Comparison of ENCODE assay signal across 23 cellular contexts in the genomic region with DNA sequence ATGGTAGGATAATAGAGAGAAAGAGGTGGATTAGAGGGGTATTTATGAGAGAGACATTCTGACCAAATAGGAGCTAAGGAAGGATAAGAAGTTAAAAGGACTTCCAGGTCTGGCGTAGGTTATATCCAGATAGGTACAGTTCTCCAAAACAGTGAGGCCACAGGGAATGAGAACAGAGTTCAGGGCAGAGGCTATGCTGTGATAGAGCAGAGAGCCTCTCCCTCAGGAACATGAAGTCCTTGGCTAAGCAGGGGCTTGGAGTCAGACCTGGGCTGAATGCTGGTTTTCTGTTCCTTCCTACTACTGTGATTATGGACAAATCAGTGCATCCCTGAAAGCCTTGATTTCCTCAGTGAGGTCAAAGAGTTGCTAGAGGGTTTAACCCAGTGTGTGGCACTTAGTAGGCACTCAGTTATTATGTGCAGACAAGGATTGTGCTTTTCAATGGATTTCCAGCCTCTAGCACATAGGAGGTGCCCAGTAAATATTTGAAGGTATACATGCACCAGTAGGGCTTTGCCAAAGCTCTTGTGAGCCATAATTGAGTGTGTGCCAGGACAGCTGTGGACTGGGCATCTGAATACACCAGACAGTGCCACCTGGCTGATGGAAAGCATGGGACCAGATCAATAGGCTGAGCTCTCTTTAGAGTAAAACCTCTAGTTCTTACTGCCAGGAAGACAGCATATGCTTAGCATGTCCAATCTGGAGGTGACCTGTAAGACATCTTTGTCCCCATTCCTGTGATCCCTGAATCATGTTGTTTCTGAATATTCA.
DNase-seq lines count a peak whose midpoint lies in the region; ATAC-seq and TF ChIP-seq lines count a peak whose summit lies in the region.
"Had no signal": no experiment of that assay in that cellular context is flagged by ENCODE, and none has a peak within 500 bp of the region (broad histone marks: within the 10 kb centered on the region; RNA-seq: fewer than 3 reads in every experiment).

No MANE protein-coding gene starts in this region.

- H3K4me3 Mint-ChIP-seq in osteocyte (ENCODE audit: unreplicated experiment) = no peak overlapping the region
- H3K4me3 Mint-ChIP-seq: activated CD8-positive, alpha-beta T cell treated with anti-CD3 and anti-CD28 coated beads, Interleukin-2, amount 10 ng/mL, durations not matched to agents 7 days and 5 days; activated naive CD4-positive, alpha-beta T cell treated with anti-CD3 and anti-CD28 coated beads, Interleukin-2, amount 50 U/mL, for 24 hours; activated T-cell treated with anti-CD3 and anti-CD28 coated beads, Interleukin-2, amount 50 U/mL, for 4 hours; H9; naive thymus-derived CD8-positive, alpha-beta T cell had no signal

- ATAC-seq in Right ventricle myocardium inferior = peak; percentile 68
- ATAC-seq in GM19452 (IDR thresholded peaks at IDR 0.05; ENCODE audit: unreplicated experiment) = no peak
- ATAC-seq: activated CD8-positive, alpha-beta T cell treated with anti-CD3 and anti-CD28 coated beads, Interleukin-2, amount 10 ng/mL, durations not matched to agents 7 days and 5 days; activated T-cell treated with anti-CD3 and anti-CD28 coated beads, Interleukin-2, amount 50 U/mL, for 4 hours; naive thymus-derived CD8-positive, alpha-beta T cell; pancreas had no signal

- H3K4me1 ChIP-seq in left ventricle myocardium inferior = peaks cover 59% of the 10 kb centered on the region
- H3K4me1 ChIP-seq: ascending aorta, pancreas, uterus had no signal

- H3K36me3 ChIP-seq in left ventricle myocardium inferior = peaks cover 38% of the 10 kb centered on the region
- H3K36me3 ChIP-seq: uterus had no signal

- no peaks in the 10 kb centered on the region for H3K9me3 Mint-ChIP-seq in osteocyte (ENCODE audit: unreplicated experiment)
- H3K9me3 Mint-ChIP-seq: activated naive CD4-positive, alpha-beta T cell treated with anti-CD3 and anti-CD28 coated beads, Interleukin-2, amount 50 U/mL, for 24 hours; activated T-cell treated with anti-CD3 and anti-CD28 coated beads, Interleukin-2, amount 50 U/mL, for 4 hours; H9 had no signal

- H3K27ac Mint-ChIP-seq in osteocyte (ENCODE audit: unreplicated experiment) = no peak overlapping the region
- H3K27ac Mint-ChIP-seq: activated CD8-positive, alpha-beta T cell treated with anti-CD3 and anti-CD28 coated beads, Interleukin-2, amount 10 ng/mL, durations not matched to agents 7 days and 5 days; activated naive CD4-positive, alpha-beta T cell treated with anti-CD3 and anti-CD28 coated beads, Interleukin-2, amount 50 U/mL, for 24 hours; H9; naive thymus-derived CD8-positive, alpha-beta T cell had no signal

- intact Hi-C loops in Right ventricle myocardium inferior (cut with DNase I) = no loop called here
- intact Hi-C loops in cardiac septum (cut with DNase I) = loop anchor here (5.0 kb wide), 1 partner anchor 219 kb away; a partner anchor contains a TSS
- intact Hi-C loops in left ventricle myocardium inferior (cut with micrococcal nuclease) = no loop called here

- H3K9me3 ChIP-seq in left ventricle myocardium inferior (replicated peaks) = no peaks in the 10 kb centered on the region
- H3K9me3 ChIP-seq: ascending aorta, pancreas, uterus had no signal

- H3K4me3 ChIP-seq in left ventricle myocardium inferior = no peak overlapping the region
- H3K4me3 ChIP-seq: ascending aorta, pancreas, PC-9, uterus had no signal

- DNase-seq in Right ventricle myocardium inferior (ENCODE audit: missing footprints) = no peak
- DNase-seq in cardiac septum (ENCODE audit: low spot score) = no peak
- DNase-seq in NCI-H69 (lab: John Stamatoyannopoulos, UW) = peak; percentile 40
- DNase-seq in left ventricle myocardium inferior = no peak
- DNase-seq in osteocyte (ENCODE audit: extremely low spot score, unreplicated experiment) = no peak
- no peak for DNase-seq in activated CD4-positive, CD25-positive, alpha-beta regulatory T cell treated with anti-CD3 and anti-CD28 coated beads, Interleukin-2, amount 50 U/mL, for 72 hours
- DNase-seq in midbrain (lab: John Stamatoyannopoulos, UW) = no peak
- DNase-seq: activated CD8-positive, alpha-beta T cell treated with anti-CD3 and anti-CD28 coated beads, Interleukin-2, amount 10 ng/mL, durations not matched to agents 7 days and 5 days; activated T-cell treated with anti-CD3 and anti-CD28 coated beads, Interleukin-2, amount 50 U/mL, for 4 hours; H9; Kasumi-1; naive thymus-derived CD8-positive, alpha-beta T cell; NCI-H1694; NCI-H82; pancreas; PC-9; stimulated activated CD4-positive, alpha-beta T cell treated with anti-CD3 and anti-CD28 coated beads, Interleukin-4, amount 100 ng/mL, for 24 hours; T-helper 2 cell; uterus had no signal

- H3K27me3 ChIP-seq in left ventricle myocardium inferior (ENCODE audit: low read depth) = no peaks in the 10 kb centered on the region
- H3K27me3 ChIP-seq: ascending aorta, pancreas, uterus had no signal

- no peaks in the 10 kb centered on the region for H3K4me1 Mint-ChIP-seq in osteocyte (ENCODE audit: unreplicated experiment)
- H3K4me1 Mint-ChIP-seq: activated naive CD4-positive, alpha-beta T cell treated with anti-CD3 and anti-CD28 coated beads, Interleukin-2, amount 50 U/mL, for 24 hours; H9; naive thymus-derived CD8-positive, alpha-beta T cell had no signal

- no peaks in the 10 kb centered on the region for H3K27me3 Mint-ChIP-seq in osteocyte (ENCODE audit: unreplicated experiment)
- H3K27me3 Mint-ChIP-seq: activated naive CD4-positive, alpha-beta T cell treated with anti-CD3 and anti-CD28 coated beads, Interleukin-2, amount 50 U/mL, for 24 hours; naive thymus-derived CD8-positive, alpha-beta T cell had no signal

- TF ChIP-seq CTCF in left ventricle myocardium inferior (IDR thresholded peaks at IDR 0.05; ENCODE audit: borderline replicate concordance) (no peak), osteocyte (IDR thresholded peaks at IDR 0.05) (no peak)

- peak overlapping the region; percentile 70 for H3K27ac ChIP-seq in left ventricle myocardium inferior (replicated peaks)
- H3K27ac ChIP-seq: ascending aorta, C4-2B, pancreas, PC-9, uterus had no signal

- H3K36me3 Mint-ChIP-seq in osteocyte (ENCODE audit: unreplicated experiment) = peaks cover 5% of the 10 kb centered on the region
